Comparison of ENCODE assay signal across 1 cellular context in the genomic region with DNA sequence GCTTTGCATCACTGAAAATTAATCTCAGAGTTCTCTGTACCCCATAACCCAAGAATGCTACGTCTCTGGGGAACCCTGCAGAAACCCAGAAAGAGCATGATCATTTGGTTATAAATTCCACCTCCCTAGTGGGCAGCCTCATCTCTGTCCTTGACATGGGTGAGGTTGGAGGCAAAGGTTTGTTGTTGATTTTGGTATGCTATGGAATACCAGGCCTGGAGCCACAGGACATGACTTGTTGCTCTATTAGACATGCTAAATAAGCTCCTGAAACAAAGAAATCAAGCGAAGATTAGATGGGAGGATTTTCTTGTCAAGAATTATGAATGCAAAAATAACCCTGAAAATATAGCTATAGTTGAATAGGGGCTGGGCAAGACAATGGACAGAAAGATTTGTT.
TF ChIP-seq lines count a peak whose summit lies in the region.

No MANE protein-coding gene starts in this region.

TF ChIP-seq in IMR-90, 13 proteins besides CTCF, POLR2A, EP300 and RAD21:
- TF ChIP-seq MAZ (IDR thresholded peaks at IDR 0.05; ENCODE audit: borderline replicate concordance, low read depth, low read length): no peak
- TF ChIP-seq BHLHE40 (IDR thresholded peaks at IDR 0.05; ENCODE audit: low read depth, low read length): no peak
- TF ChIP-seq RCOR1 (IDR thresholded peaks at IDR 0.05; ENCODE audit: insufficient replicate concordance, low read length): no peak
- TF ChIP-seq SMC3 (IDR thresholded peaks at IDR 0.05; ENCODE audit: low read depth, low read length): no peak
- TF ChIP-seq FOS (IDR thresholded peaks at IDR 0.05; ENCODE audit: low read depth, low read length): no peak
- no peak for TF ChIP-seq CEBPB (IDR thresholded peaks at IDR 0.05; ENCODE audit: low read depth, low read length)
- TF ChIP-seq RFX5 (IDR thresholded peaks at IDR 0.05; ENCODE audit: low read depth, low read length): no peak
- no peak for TF ChIP-seq MXI1 (IDR thresholded peaks at IDR 0.05; ENCODE audit: borderline replicate concordance, low read depth, low read length)
- no peak for TF ChIP-seq NFE2L2 (IDR thresholded peaks at IDR 0.05; ENCODE audit: low read depth, low read length)
- TF ChIP-seq CHD1 (IDR thresholded peaks at IDR 0.05; ENCODE audit: low read depth, low read length): no peak
